In the genomic region with DNA sequence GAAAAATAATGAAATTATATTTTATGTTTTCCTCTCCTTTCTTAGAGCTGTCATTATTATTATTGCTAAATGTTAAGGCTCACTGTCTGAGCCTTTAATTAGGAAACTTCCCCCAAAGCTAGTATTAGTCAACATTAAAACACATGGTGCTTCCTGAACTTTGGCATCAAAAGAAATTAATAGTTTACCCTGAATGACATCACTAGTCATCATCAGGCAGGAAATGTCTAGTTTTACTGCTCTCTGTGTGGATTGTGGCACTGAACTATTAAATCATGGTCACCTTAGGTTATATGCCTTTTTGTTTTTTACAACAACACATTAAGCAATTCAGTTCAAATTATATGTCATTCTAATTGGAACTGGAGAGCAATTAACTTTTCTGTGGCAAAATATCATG, we compare ENCODE assay signal across 16 cellular contexts.
"Had no signal": no experiment of that assay in that cellular context is flagged by ENCODE, and none has a peak within 500 bp of the region (broad histone marks: within the 10 kb centered on the region; RNA-seq: fewer than 3 reads in every experiment).

No MANE protein-coding gene starts in this region.

- DNase-seq: activated B cell treated with CpG ODN at 0.5 μM for 24 hours; activated CD4-positive, alpha-beta T cell treated with anti-CD3 and anti-CD28 coated beads, Interleukin-2, amount 10 ng/mL, durations not matched to agents 24 days and 14 days; activated naive CD4-positive, alpha-beta T cell treated with Interleukin-2 at 50 U/mL for 16 hours; central memory CD4-positive, alpha-beta T cell; cortex of kidney; effector CD8-positive, alpha-beta T cell; foreskin melanocyte; heart right ventricle; psoas muscle; stimulated activated CD4-positive, alpha-beta T cell treated with anti-CD3 and anti-CD28 coated beads, Interleukin-12 subunit alpha, Interleukin-12 subunit beta, amount 100 ng/mL, for 4 hours; stimulated activated naive CD4-positive, alpha-beta T cell treated with Interleukin-2 at 50 U/mL for 16 hours; T-helper 17 cell; trophoblast cell had no signal

- H3K36me3 ChIP-seq: heart right ventricle had no signal

- H3K4me1 ChIP-seq: heart right ventricle, psoas muscle had no signal

- H3K27me3 ChIP-seq: heart right ventricle had no signal

- ATAC-seq: heart right ventricle, psoas muscle, sciatic nerve, T-helper 17 cell had no signal

- H3K4me3 ChIP-seq: heart right ventricle, psoas muscle had no signal

- FAIRE-seq: astrocyte, keratinocyte had no signal

- H3K9me3 ChIP-seq: psoas muscle had no signal

- H3K27ac ChIP-seq: heart right ventricle, psoas muscle had no signal
